ENCODE assay signal across 1 cellular context in the genomic region with DNA sequence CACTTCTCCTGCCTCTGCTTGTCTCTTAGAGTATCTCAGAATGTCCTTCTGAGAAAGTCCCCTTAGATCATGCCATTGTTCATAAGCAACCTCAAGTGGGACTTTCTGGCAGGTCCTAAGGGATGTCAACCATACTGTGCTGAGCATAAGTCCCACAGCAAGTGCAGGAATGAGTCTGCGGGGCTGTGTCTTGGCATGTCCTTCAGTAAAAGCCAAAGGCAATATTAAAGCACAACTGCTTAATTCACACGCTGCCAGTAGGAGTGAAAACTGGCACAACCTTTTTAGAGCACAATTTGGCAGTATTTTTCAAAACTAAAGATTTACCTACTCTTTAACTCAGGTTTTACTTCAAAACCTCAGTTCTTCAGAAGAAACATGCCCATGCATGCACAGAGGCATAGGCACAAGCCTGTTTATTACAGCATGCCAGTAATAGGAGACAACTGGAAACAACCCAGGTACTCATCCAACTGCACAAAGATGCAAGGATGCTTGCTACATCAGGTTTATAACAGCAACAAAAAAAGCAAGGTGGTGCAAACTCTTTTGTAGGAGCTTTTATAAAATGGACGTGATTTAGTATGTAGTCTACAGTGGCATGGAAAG.
TF ChIP-seq lines count a peak whose summit lies in the region.

No MANE protein-coding gene starts in this region.

TF ChIP-seq in H1, 55 proteins besides CTCF, POLR2A, EP300 and RAD21:
- TF ChIP-seq, protein P1, sequence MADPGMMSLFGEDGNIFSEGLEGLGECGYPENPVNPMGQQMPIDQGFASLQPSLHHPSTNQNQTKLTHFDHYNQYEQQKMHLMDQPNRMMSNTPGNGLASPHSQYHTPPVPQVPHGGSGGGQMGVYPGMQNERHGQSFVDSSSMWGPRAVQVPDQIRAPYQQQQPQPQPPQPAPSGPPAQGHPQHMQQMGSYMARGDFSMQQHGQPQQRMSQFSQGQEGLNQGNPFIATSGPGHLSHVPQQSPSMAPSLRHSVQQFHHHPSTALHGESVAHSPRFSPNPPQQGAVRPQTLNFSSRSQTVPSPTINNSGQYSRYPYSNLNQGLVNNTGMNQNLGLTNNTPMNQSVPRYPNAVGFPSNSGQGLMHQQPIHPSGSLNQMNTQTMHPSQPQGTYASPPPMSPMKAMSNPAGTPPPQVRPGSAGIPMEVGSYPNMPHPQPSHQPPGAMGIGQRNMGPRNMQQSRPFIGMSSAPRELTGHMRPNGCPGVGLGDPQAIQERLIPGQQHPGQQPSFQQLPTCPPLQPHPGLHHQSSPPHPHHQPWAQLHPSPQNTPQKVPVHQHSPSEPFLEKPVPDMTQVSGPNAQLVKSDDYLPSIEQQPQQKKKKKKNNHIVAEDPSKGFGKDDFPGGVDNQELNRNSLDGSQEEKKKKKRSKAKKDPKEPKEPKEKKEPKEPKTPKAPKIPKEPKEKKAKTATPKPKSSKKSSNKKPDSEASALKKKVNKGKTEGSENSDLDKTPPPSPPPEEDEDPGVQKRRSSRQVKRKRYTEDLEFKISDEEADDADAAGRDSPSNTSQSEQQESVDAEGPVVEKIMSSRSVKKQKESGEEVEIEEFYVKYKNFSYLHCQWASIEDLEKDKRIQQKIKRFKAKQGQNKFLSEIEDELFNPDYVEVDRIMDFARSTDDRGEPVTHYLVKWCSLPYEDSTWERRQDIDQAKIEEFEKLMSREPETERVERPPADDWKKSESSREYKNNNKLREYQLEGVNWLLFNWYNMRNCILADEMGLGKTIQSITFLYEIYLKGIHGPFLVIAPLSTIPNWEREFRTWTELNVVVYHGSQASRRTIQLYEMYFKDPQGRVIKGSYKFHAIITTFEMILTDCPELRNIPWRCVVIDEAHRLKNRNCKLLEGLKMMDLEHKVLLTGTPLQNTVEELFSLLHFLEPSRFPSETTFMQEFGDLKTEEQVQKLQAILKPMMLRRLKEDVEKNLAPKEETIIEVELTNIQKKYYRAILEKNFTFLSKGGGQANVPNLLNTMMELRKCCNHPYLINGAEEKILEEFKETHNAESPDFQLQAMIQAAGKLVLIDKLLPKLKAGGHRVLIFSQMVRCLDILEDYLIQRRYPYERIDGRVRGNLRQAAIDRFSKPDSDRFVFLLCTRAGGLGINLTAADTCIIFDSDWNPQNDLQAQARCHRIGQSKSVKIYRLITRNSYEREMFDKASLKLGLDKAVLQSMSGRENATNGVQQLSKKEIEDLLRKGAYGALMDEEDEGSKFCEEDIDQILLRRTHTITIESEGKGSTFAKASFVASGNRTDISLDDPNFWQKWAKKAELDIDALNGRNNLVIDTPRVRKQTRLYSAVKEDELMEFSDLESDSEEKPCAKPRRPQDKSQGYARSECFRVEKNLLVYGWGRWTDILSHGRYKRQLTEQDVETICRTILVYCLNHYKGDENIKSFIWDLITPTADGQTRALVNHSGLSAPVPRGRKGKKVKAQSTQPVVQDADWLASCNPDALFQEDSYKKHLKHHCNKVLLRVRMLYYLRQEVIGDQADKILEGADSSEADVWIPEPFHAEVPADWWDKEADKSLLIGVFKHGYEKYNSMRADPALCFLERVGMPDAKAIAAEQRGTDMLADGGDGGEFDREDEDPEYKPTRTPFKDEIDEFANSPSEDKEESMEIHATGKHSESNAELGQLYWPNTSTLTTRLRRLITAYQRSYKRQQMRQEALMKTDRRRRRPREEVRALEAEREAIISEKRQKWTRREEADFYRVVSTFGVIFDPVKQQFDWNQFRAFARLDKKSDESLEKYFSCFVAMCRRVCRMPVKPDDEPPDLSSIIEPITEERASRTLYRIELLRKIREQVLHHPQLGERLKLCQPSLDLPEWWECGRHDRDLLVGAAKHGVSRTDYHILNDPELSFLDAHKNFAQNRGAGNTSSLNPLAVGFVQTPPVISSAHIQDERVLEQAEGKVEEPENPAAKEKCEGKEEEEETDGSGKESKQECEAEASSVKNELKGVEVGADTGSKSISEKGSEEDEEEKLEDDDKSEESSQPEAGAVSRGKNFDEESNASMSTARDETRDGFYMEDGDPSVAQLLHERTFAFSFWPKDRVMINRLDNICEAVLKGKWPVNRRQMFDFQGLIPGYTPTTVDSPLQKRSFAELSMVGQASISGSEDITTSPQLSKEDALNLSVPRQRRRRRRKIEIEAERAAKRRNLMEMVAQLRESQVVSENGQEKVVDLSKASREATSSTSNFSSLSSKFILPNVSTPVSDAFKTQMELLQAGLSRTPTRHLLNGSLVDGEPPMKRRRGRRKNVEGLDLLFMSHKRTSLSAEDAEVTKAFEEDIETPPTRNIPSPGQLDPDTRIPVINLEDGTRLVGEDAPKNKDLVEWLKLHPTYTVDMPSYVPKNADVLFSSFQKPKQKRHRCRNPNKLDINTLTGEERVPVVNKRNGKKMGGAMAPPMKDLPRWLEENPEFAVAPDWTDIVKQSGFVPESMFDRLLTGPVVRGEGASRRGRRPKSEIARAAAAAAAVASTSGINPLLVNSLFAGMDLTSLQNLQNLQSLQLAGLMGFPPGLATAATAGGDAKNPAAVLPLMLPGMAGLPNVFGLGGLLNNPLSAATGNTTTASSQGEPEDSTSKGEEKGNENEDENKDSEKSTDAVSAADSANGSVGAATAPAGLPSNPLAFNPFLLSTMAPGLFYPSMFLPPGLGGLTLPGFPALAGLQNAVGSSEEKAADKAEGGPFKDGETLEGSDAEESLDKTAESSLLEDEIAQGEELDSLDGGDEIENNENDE (IDR thresholded peaks at IDR 0.05; ENCODE audit: insufficient replicate concordance, low read length): no peak
- TF ChIP-seq SIN3A (conservative IDR thresholded peaks at IDR 0.05 in 1 of 2, IDR thresholded peaks at IDR 0.05 in 1 of 2; ENCODE audit: low read depth in 1 of 2, low read length in 2 of 2) (no peak), ASH2L (IDR thresholded peaks at IDR 0.05; ENCODE audit: low read length) (no peak), BRCA1 (IDR thresholded peaks at IDR 0.05; ENCODE audit: low read depth, low read length) (no peak), RBBP5 (IDR thresholded peaks at IDR 0.05; ENCODE audit: borderline replicate concordance, low read depth, low read length) (no peak), POLR2AphosphoS5 (IDR thresholded peaks at IDR 0.05; ENCODE audit: low read depth, low read length) (no peak), YY1 (IDR thresholded peaks at IDR 0.05; ENCODE audit: low read depth, low read length) (no peak), SAP30 (IDR thresholded peaks at IDR 0.05; ENCODE audit: insufficient read depth, insufficient replicate concordance, low read length) (no peak), SIRT6 (IDR thresholded peaks at IDR 0.05; ENCODE audit: low read length) (no peak)
- TF ChIP-seq, protein P2, sequence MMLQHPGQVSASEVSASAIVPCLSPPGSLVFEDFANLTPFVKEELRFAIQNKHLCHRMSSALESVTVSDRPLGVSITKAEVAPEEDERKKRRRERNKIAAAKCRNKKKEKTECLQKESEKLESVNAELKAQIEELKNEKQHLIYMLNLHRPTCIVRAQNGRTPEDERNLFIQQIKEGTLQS (IDR thresholded peaks at IDR 0.05; ENCODE audit: insufficient read depth, low read depth, low read length): no peak
